ENCODE assay signal across 8 cellular contexts in genomic region chr3:98563661-98564281, GRCh38. TPM values are rescaled to one million over a fixed set of nuclear protein-coding genes. Genes with fewer than 3 reads are reported as not detected.
DNase-seq lines count a peak whose midpoint lies in the region; ATAC-seq and TF ChIP-seq lines count a peak whose summit lies in the region.

No MANE protein-coding gene starts in this region.

- H3K4me3 Mint-ChIP-seq in MCF 10A (ENCODE audit: unreplicated experiment) (no peak overlapping the region), chondrocyte (ENCODE audit: unreplicated experiment) (no peak overlapping the region)
- peak overlapping the region in 9 of 10 donors; percentile 13 to 84 (median 53) for H3K4me3 Mint-ChIP-seq in naive thymus-derived CD4-positive, alpha-beta T cell

- H3K27ac ChIP-seq in breast epithelium (no peak overlapping the region), SU-DHL-6 (ENCODE audit: low read depth, low read length) (peak overlapping the region; percentile 92), gastrocnemius medialis (no peak overlapping the region)
- H3K27ac ChIP-seq in naive thymus-derived CD4-positive, alpha-beta T cell (ENCODE audit: low read depth, low read length), result peak overlapping the region; percentile 42

- H3K36me3 Mint-ChIP-seq in MCF 10A (ENCODE audit: insufficient read depth, unreplicated experiment) (no peaks in the 10 kb centered on the region), chondrocyte (ENCODE audit: low read depth) (no peaks in the 10 kb centered on the region)
- peaks cover 0 to 29% (median 0%) of the 10 kb centered on the region in 5 donors for H3K36me3 Mint-ChIP-seq in naive thymus-derived CD4-positive, alpha-beta T cell

- H3K9me3 ChIP-seq in breast epithelium (no peaks in the 10 kb centered on the region), SU-DHL-6 (ENCODE audit: insufficient read depth, low read length) (no peaks in the 10 kb centered on the region), gastrocnemius medialis (no peaks in the 10 kb centered on the region)
- no peaks in the 10 kb centered on the region for H3K9me3 ChIP-seq in naive thymus-derived CD4-positive, alpha-beta T cell (ENCODE audit: control insufficient read depth in 2 of 3, low read length in 3 of 3)

- H3K27me3 Mint-ChIP-seq in MCF 10A (ENCODE audit: insufficient read depth, unreplicated experiment) (no peaks in the 10 kb centered on the region), chondrocyte (ENCODE audit: low read depth) (peaks cover 27% of the 10 kb centered on the region)
- no peaks in the 10 kb centered on the region for H3K27me3 Mint-ChIP-seq in naive thymus-derived CD4-positive, alpha-beta T cell

- H3K27me3 ChIP-seq in breast epithelium (no peaks in the 10 kb centered on the region), SU-DHL-6 (ENCODE audit: low read length) (no peaks in the 10 kb centered on the region), gastrocnemius medialis (no peaks in the 10 kb centered on the region)
- no peaks in the 10 kb centered on the region for H3K27me3 ChIP-seq in naive thymus-derived CD4-positive, alpha-beta T cell (ENCODE audit: control insufficient read depth in 2 of 2, insufficient read depth in 2 of 2, low read length in 2 of 2)

- H3K4me1 Mint-ChIP-seq in MCF 10A (ENCODE audit: insufficient read depth, unreplicated experiment) (peaks cover 10% of the 10 kb centered on the region), chondrocyte (ENCODE audit: low read depth) (no peaks in the 10 kb centered on the region)
- peaks cover 18 to 79% (median 51%) of the 10 kb centered on the region in 7 donors for H3K4me1 Mint-ChIP-seq in naive thymus-derived CD4-positive, alpha-beta T cell

- CTCF ChIA-PET in MCF 10A (lab: Yijun Ruan, JAX), result interaction anchor here (0.6 to 3.2 kb wide), 6 partner anchors 9 to 524 kb away, joined by 3 to 9 read pairs (median 6); no protein-coding TSS in a partner anchor
- CTCF ChIA-PET in naive thymus-derived CD4-positive, alpha-beta T cell (lab: Charles Lee), result interaction anchor here (1.1 kb wide), 1 partner anchor 10 kb away, joined by 3 read pairs; no protein-coding TSS in a partner anchor

- no TSS peak for BruUV-seq in MCF 10A (replicated peaks; lab: Mats Ljungman, UMichigan)

- H3K9me2 ChIP-seq in SU-DHL-6 (replicated peaks; ENCODE audit: insufficient read depth, low read length), result no peaks in the 10 kb centered on the region

- H3K9ac ChIP-seq in SU-DHL-6 (ENCODE audit: low read length), result peak overlapping the region; percentile 39

- H3K27ac Mint-ChIP-seq in MCF 10A (ENCODE audit: low read depth, unreplicated experiment) (peak overlapping the region; percentile 42), chondrocyte (ENCODE audit: unreplicated experiment) (no peak overlapping the region)
- H3K27ac Mint-ChIP-seq in naive thymus-derived CD4-positive, alpha-beta T cell, result peak overlapping the region; percentile 69 to 95 (median 86)

- H3F3A ChIP-seq in SU-DHL-6 (ENCODE audit: insufficient read depth), result peaks cover 69% of the 10 kb centered on the region

- H3K4me1 ChIP-seq in breast epithelium, result no peaks in the 10 kb centered on the region
- H3K4me1 ChIP-seq in naive thymus-derived CD4-positive, alpha-beta T cell (ENCODE audit: control insufficient read depth in 2 of 2, insufficient read depth in 2 of 2, low read length in 2 of 2), result peaks cover 32 to 66% of the 10 kb centered on the region in 2 donors
- H3K4me1 ChIP-seq in gastrocnemius medialis, result no peaks in the 10 kb centered on the region

- H3K4me3 ChIP-seq in breast epithelium (no peak overlapping the region), SU-DHL-6 (ENCODE audit: insufficient read depth, low read length, poor library complexity, severe bottlenecking) (no peak overlapping the region), gastrocnemius medialis (no peak overlapping the region)
- H3K4me3 ChIP-seq in naive thymus-derived CD4-positive, alpha-beta T cell (ENCODE audit: low read length), result no peak overlapping the region

- no peaks in the 10 kb centered on the region for H3K36me3 ChIP-seq in breast epithelium
- no peaks in the 10 kb centered on the region for H3K36me3 ChIP-seq in SU-DHL-6 (ENCODE audit: low read length)
- H3K36me3 ChIP-seq in naive thymus-derived CD4-positive, alpha-beta T cell (ENCODE audit: control insufficient read depth in 2 of 3, insufficient read depth in 3 of 3, low read length in 3 of 3), result no peaks in the 10 kb centered on the region
- no peaks in the 10 kb centered on the region for H3K36me3 ChIP-seq in gastrocnemius medialis

- H3K79me2 ChIP-seq in SU-DHL-6 (ENCODE audit: insufficient read depth, low read length), result no peaks in the 10 kb centered on the region

- TF ChIP-seq POLR2A in breast epithelium (IDR thresholded peaks at IDR 0.05), result no peak
- no peak for TF ChIP-seq POLR2A in gastrocnemius medialis (IDR thresholded peaks at IDR 0.05)

- H2AFZ ChIP-seq in SU-DHL-6 (ENCODE audit: low read depth, low read length, severe bottlenecking), result no peak overlapping the region

- H4K20me1 ChIP-seq in SU-DHL-6 (ENCODE audit: low read depth, low read length), result no peaks in the 10 kb centered on the region

- DNase-seq in MCF 10A (ENCODE audit: unreplicated experiment), result peak; percentile 56
- no peak for DNase-seq in breast epithelium (ENCODE audit: low spot score in 2 of 2)
- peak in 7 of 9 donors; percentile 20 to 60 (median 42) for DNase-seq in naive thymus-derived CD4-positive, alpha-beta T cell
- DNase-seq in anterior cingulate cortex (lab: John Stamatoyannopoulos, UW), result no peak
- DNase-seq in gastrocnemius medialis, result no peak
- no peak for DNase-seq in chondrocyte (ENCODE audit: low spot score)

- POLR2A ChIA-PET in MCF 10A (lab: Yijun Ruan, JAX), result interaction anchor here (0.6 kb wide), 1 partner anchor 81 kb away, joined by 4 read pairs; no protein-coding TSS in a partner anchor
- POLR2A ChIA-PET in naive thymus-derived CD4-positive, alpha-beta T cell (lab: Charles Lee), result interaction anchor here (0.7 to 2.7 kb wide), 5 partner anchors 11 to 41 kb away, joined by 3 to 10 read pairs (median 5); partner anchors contain the start of genes CLDND1 and CPOX

- in situ Hi-C loops in gastrocnemius medialis (cut with MboI; ENCODE audit: low sequenced_read_pairs in 4 of 4), result no loop called here

- ATAC-seq in HG03060 (IDR thresholded peaks at IDR 0.05; ENCODE audit: low read depth, unreplicated experiment), result peak; percentile 50
- ATAC-seq in naive thymus-derived CD4-positive, alpha-beta T cell, result peak; percentile 79
- no peak for ATAC-seq in gastrocnemius medialis

- TF ChIP-seq CTCF in MCF 10A (IDR thresholded peaks at IDR 0.05; ENCODE audit: unreplicated experiment), result no peak
- TF ChIP-seq CTCF in breast epithelium (IDR thresholded peaks at IDR 0.05), result no peak
- TF ChIP-seq CTCF in SU-DHL-6 (IDR thresholded peaks at IDR 0.05; ENCODE audit: insufficient read depth, low read length, poor library complexity, severe bottlenecking), result no peak
- no peak for TF ChIP-seq CTCF in gastrocnemius medialis (IDR thresholded peaks at IDR 0.05 in 4 of 5, conservative IDR thresholded peaks at IDR 0.05 in 1 of 5)
- no peak for TF ChIP-seq CTCF in chondrocyte (IDR thresholded peaks at IDR 0.05)

- intact Hi-C loops in MCF 10A (cut with micrococcal nuclease) (loop anchor here (1.0 kb wide), 1 partner anchor 41 kb away; the partner anchor contains the start of gene CLDND1), breast epithelium (cut with DNase I; ENCODE audit: low total_unique reads) (no loop called here), gastrocnemius medialis (cut with DNase I; ENCODE audit: low total_unique reads) (no loop called here)
- intact Hi-C loops in naive thymus-derived CD4-positive, alpha-beta T cell (cut with micrococcal nuclease), result loop anchor here in 1 of 2 donors (1.0 kb wide), 3 partner anchors 7 to 41 kb away; partner anchors contain the start of gene CLDND1

- H3K4me2 ChIP-seq in SU-DHL-6 (ENCODE audit: low read depth, low read length, poor library complexity, severe bottlenecking), result peak overlapping the region; percentile 80

- H3K9me3 Mint-ChIP-seq in MCF 10A (ENCODE audit: unreplicated experiment) (no peaks in the 10 kb centered on the region), chondrocyte (ENCODE audit: low read depth) (no peaks in the 10 kb centered on the region)
- peaks cover 0 to 4% (median 0%) of the 10 kb centered on the region in 11 donors for H3K9me3 Mint-ChIP-seq in naive thymus-derived CD4-positive, alpha-beta T cell

RNA-seq across cellular contexts. Expression of gene CPOX, which starts 29.6 kb away (rescaled TPM):
- 10.8 and 11.2 TPM in 2 replicates for total RNA-seq in MCF 10A (2022)
- total RNA-seq in breast epithelium, result 10 to 100 TPM; 14.4 to 22.1 (median 15.1) TPM
- 10 to 100 TPM; 11.4 to 67.5 (median 21.6) TPM for total RNA-seq in naive thymus-derived CD4-positive, alpha-beta T cell
- polyA plus RNA-seq in naive thymus-derived CD4-positive, alpha-beta T cell, result 1 to 10 TPM; 2.7 to 6.2 TPM
- 10 to 100 TPM in 3 of 4 donors, 1 to 10 TPM in 1; 9.8 to 25.6 (median 15.1) TPM for total RNA-seq in gastrocnemius medialis
- total RNA-seq in chondrocyte, result 11.8 to 19.2 TPM (median 16.2 TPM) in 3 replicates

RNA-seq across cellular contexts. Expression of gene GPR15, which starts 32.0 kb away (rescaled TPM):
- total RNA-seq in MCF 10A (2022) (not detected in 2 replicates), breast epithelium (1 to 10 TPM in 1 of 3 donors, under 1 TPM in 1, not detected in 1; 0.59 to 1.6 TPM), gastrocnemius medialis (not detected), chondrocyte (not detected in 3 replicates)
- total RNA-seq in naive thymus-derived CD4-positive, alpha-beta T cell, result 10 to 100 TPM in 2 of 5 experiments, 1 to 10 TPM in 3; 3.3 to 24.2 (median 5.1) TPM
- polyA plus RNA-seq in naive thymus-derived CD4-positive, alpha-beta T cell, result under 1 TPM; 0.52 to 0.79 TPM

RNA-seq across cellular contexts. Expression of gene CLDND1, which starts 41.1 kb away (rescaled TPM):
- total RNA-seq in MCF 10A (2022), result 128 and 173 TPM in 2 replicates
- total RNA-seq in breast epithelium, result 100 to 1,000 TPM; 113 to 121 (median 114) TPM
- 100 to 1,000 TPM; 100 to 478 (median 132) TPM for total RNA-seq in naive thymus-derived CD4-positive, alpha-beta T cell
- 10 to 100 TPM; 40.6 to 47.4 TPM for polyA plus RNA-seq in naive thymus-derived CD4-positive, alpha-beta T cell
- total RNA-seq in gastrocnemius medialis, result 100 to 1,000 TPM in 1 of 4 donors, 10 to 100 TPM in 3; 47.5 to 115 (median 87.2) TPM
- 86.4 to 100.0 TPM (median 89.7 TPM) in 3 replicates for total RNA-seq in chondrocyte

Comparison
In these comparisons a context has a peak if more than half of its experiments do, and no peak if none do; other contexts are left out.
1. DNase-seq: peak in MCF 10A (single experiment) and naive thymus-derived CD4-positive, alpha-beta T cell (7 of 9); none in breast epithelium (0 of 2), anterior cingulate cortex (0 of 58), gastrocnemius medialis (0 of 2) and chondrocyte (single experiment).
2. H3K4me3 Mint-ChIP-seq: peak in naive thymus-derived CD4-positive, alpha-beta T cell (9 of 10); none in MCF 10A (single experiment) and chondrocyte (single experiment).
3. H3K27ac ChIP-seq: peak in SU-DHL-6 (single experiment) and naive thymus-derived CD4-positive, alpha-beta T cell (single experiment); none in breast epithelium (0 of 2) and gastrocnemius medialis (0 of 4).
4. ATAC-seq: peak in HG03060 (single experiment) and naive thymus-derived CD4-positive, alpha-beta T cell (single experiment); none in gastrocnemius medialis (0 of 2).